9 cellular contexts compared by ENCODE assay signal in the genomic region with DNA sequence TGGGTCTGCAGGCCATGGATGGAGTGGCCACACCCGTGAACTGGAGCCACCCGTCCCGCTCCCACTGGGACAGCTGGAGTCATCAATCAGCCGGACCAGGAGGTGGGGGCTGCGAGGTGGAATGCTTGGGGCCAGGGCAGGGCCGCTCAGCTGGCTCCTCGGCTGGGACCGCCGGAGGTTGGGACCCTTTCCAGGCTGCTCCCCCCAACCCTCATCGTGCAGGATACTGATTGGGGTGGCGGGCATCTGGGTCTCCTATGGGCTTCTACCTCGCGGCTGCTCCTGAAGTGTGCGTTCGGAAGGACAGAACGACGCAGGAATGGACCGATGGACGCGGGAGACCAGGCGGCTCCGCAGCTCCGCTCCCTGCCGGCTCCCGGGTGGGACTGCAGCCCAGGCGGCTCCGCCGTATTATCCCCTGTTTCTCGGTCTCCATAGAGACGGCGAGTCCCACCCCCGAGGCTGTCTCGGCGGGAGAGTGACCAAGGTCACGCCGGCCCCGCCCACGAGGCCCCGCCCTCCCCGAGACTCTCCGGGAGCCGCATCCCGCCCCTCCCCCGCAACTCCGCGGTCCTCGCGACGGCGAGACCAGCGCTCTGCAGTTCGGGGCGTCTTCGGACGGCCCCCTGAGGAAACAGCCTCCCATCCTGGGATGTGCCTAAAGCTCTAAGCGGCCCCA. TPM values are rescaled to one million over a fixed set of nuclear protein-coding genes. Genes with fewer than 3 reads are reported as not detected.
A peak's percentile ranks its signal among the peaks of the same experiment; 100 is the strongest.
DNase-seq lines count a peak whose midpoint lies in the region; ATAC-seq and TF ChIP-seq lines count a peak whose summit lies in the region.
"Had no signal": no experiment of that assay in that cellular context is flagged by ENCODE, and none has a peak within 500 bp of the region (broad histone marks: within the 10 kb centered on the region; RNA-seq: fewer than 3 reads in every experiment).

TSS of gene TPPP3 (minus strand) at position 388 of the 679 bp plus-strand sequence. CDS start 2,387 bp downstream, outside the sequence.

- H3K4me2 ChIP-seq in neural progenitor cell: peak within 1 kb of the TSS; percentile 60

- peaks cover 13% of the 10 kb centered on the region for H3K27me3 Mint-ChIP-seq in neural progenitor cell (ENCODE audit: insufficient read depth, low read depth)

- peaks cover 44% of the 10 kb centered on the region for H3K4me1 ChIP-seq in neural progenitor cell
- H3K4me1 ChIP-seq in transverse colon: peaks cover 32 to 64% (median 46%) of the 10 kb centered on the region in 4 donors

- peak; percentile 10 for DNase-seq in GM12865 (ENCODE audit: low read depth)
- DNase-seq in NCI-H524 treated with DMSO at 0.1 percent for 48 hours (lab: John Stamatoyannopoulos, UW): peak; percentile 62
- peak; percentile 96 for DNase-seq in Right ventricle myocardium inferior (ENCODE audit: missing footprints)
- peak; percentile 87 for DNase-seq in neural progenitor cell (ENCODE audit: low spot score)
- peak; percentile 90 for DNase-seq in transverse colon

- no peak within 1 kb of the TSS for H3K27ac ChIP-seq in adipose tissue (ENCODE audit: low read depth, low read length)
- H3K27ac ChIP-seq in neural progenitor cell: no peak within 1 kb of the TSS
- H3K27ac ChIP-seq in transverse colon: peak within 1 kb of the TSS; percentile 64 to 77 (median 74)
- H3K27ac ChIP-seq: VCaP had no signal

- 3 to 6% (median 3%) methylated on average over 51 to 56 of the region's 56 CpGs for WGBS in adipose tissue, 3 donors
- WGBS in transverse colon (ENCODE audit: low coverage in 1 of 2), 2 donors: 9% methylated on average over 41 of the region's 56 CpGs; no CpG with 5 or more reads in 1 of the 2 donors

- ATAC-seq in Right ventricle myocardium inferior (peak; percentile 87), HG03097 (IDR thresholded peaks at IDR 0.05; ENCODE audit: low FRiP score, unreplicated experiment) (no peak), GM18520 (IDR thresholded peaks at IDR 0.05; ENCODE audit: unreplicated experiment) (no peak)

- peak; percentile 36 for TF ChIP-seq EP300 in transverse colon (IDR thresholded peaks at IDR 0.05; ENCODE audit: low read depth)

- peak; percentile 10 for TF ChIP-seq POLR2A in transverse colon (IDR thresholded peaks at IDR 0.05)

- H3K36me3 Mint-ChIP-seq in neural progenitor cell: no peaks in the 10 kb centered on the region

- in situ Hi-C loops in transverse colon (cut with MboI; ENCODE audit: low pct_ligation_motif_present in 1 of 4, low pct_unique_long_range_greater_than_20kb in 1 of 4, low sequenced_read_pairs in 3 of 4): loop anchor here in 2 of 4 donors (25.0 kb wide), 2 partner anchors 106 to 431 kb away; partner anchors contain the start of genes CES3 (in 1 of the 2) and PLEKHG4 (in 1 of the 2)

- intact Hi-C loops in Right ventricle myocardium inferior (cut with DNase I): loop anchor here (10.0 kb wide), 1 partner anchor 448 kb away; no protein-coding TSS in a partner anchor
- intact Hi-C loops in transverse colon (cut with DNase I; ENCODE audit: low total_unique reads): no loop called here

- peak within 1 kb of the TSS; percentile 57 for H3K27ac Mint-ChIP-seq in neural progenitor cell

- H3K27me3 ChIP-seq in neural progenitor cell (peaks cover 59% of the 10 kb centered on the region), transverse colon (no peaks in the 10 kb centered on the region)

- H3K36me3 ChIP-seq in neural progenitor cell: no peaks in the 10 kb centered on the region
- no peaks in the 10 kb centered on the region for H3K36me3 ChIP-seq in transverse colon

- TF ChIP-seq CTCF in GM12865 (IDR thresholded peaks at IDR 0.05; ENCODE audit: insufficient read depth, low read depth, low read length, missing control alignments): no peak
- peak; percentile 66 for TF ChIP-seq CTCF in neural progenitor cell (IDR thresholded peaks at IDR 0.05)
- peak; percentile 69 to 91 (median 80) for TF ChIP-seq CTCF in transverse colon (IDR thresholded peaks at IDR 0.05)

- H2AFZ ChIP-seq in neural progenitor cell (replicated peaks): peak within 1 kb of the TSS; percentile 4

- peak within 1 kb of the TSS; percentile 79 for H3K4me3 Mint-ChIP-seq in neural progenitor cell

- peaks cover 40% of the 10 kb centered on the region for H3F3A ChIP-seq in neural progenitor cell (ENCODE audit: low read depth)

- H3K4me1 Mint-ChIP-seq in neural progenitor cell: peaks cover 54% of the 10 kb centered on the region

- H3K9ac ChIP-seq in neural progenitor cell: no peak within 1 kb of the TSS

- no peak within 1 kb of the TSS for H3K4me3 ChIP-seq in GM12865 (ENCODE audit: low read depth, low read length)
- peak within 1 kb of the TSS; percentile 33 for H3K4me3 ChIP-seq in neural progenitor cell
- H3K4me3 ChIP-seq in transverse colon: peak within 1 kb of the TSS in 3 of 4 donors; percentile 11 to 40 (median 31)

- H3K9me3 Mint-ChIP-seq in neural progenitor cell: no peaks in the 10 kb centered on the region

- no peaks in the 10 kb centered on the region for H3K79me2 ChIP-seq in neural progenitor cell (ENCODE audit: low read depth)

- H3K9me3 ChIP-seq in neural progenitor cell (ENCODE audit: low read depth) (no peaks in the 10 kb centered on the region), transverse colon (no peaks in the 10 kb centered on the region)

- peaks cover 16% of the 10 kb centered on the region for H4K20me1 ChIP-seq in neural progenitor cell (ENCODE audit: low read depth)

RNA-seq across cellular contexts. Expression of gene TPPP3, which starts in this region (rescaled TPM):
- 10 to 100 TPM; 11.1 to 33.7 (median 16.8) TPM for polyA plus RNA-seq in adipose tissue
- 9.5 TPM for total RNA-seq in Right ventricle myocardium inferior
- total RNA-seq in neural progenitor cell (ENCODE audit: low replicate concordance): 0.96 TPM in 1 of 2 replicates, not detected in the other
- total RNA-seq in transverse colon: 10 to 100 TPM in 1 of 4 donors, 1 to 10 TPM in 2, not detected in 1; 3.5 to 20.9 (median 5.7) TPM

Comparison
In these comparisons a context has a peak if more than half of its experiments do, and no peak if none do; other contexts are left out.
1. Peak in DNase-seq, H3K4me3 ChIP-seq and H3K4me2 ChIP-seq in neural progenitor cell; RNA of the gene not detected or under 1 TPM.
2. DNase-seq: peak in every context shown above with its lines; median percentile 96 in Right ventricle myocardium inferior; 90 in transverse colon; 87 in neural progenitor cell; 62 in NCI-H524 treated with DMSO at 0.1 percent for 48 hours; 10 in GM12865.
3. H3K27ac ChIP-seq: peak in transverse colon (4 of 4); none in adipose tissue (single experiment) and neural progenitor cell (single experiment).